9 cellular contexts compared by ENCODE assay signal in the genomic region with DNA sequence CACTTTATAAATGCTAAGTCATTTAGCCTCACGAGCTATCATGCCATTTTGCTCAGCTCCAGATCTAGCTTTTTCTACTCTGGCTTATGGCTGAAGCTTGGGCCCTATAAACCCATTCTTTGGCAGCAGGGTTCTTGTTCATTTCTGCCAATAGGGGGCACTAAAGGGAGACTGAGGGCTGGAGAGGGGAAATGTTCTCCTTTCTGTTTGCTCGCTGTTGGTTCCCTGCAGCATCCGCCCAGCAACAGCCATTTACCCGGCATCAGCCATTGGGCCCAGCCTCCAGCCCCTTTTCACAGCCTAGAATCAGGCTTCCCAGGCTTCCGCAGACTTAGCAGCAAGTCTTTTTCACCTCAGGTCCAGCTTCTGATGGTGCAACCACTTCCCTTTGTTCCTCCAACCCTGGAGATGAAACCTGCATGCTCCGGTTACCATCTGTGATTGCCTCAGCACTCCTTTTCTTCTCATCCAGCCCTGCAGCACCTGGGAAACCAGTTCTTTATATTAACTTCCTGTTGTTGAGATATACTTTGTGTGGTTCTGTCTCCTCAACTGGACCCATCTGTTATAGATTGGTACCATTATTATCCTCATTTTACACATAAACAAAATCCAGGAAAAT. TPM values are rescaled to one million over a fixed set of nuclear protein-coding genes. Genes with fewer than 3 reads are reported as not detected.
DNase-seq lines count a peak whose midpoint lies in the region; ATAC-seq, FAIRE-seq and TF ChIP-seq lines count a peak whose summit lies in the region.
"Had no signal": no experiment of that assay in that cellular context is flagged by ENCODE, and none has a peak within 500 bp of the region (broad histone marks: within the 10 kb centered on the region; RNA-seq: fewer than 3 reads in every experiment).

No MANE protein-coding gene starts in this region.

- H4K91ac ChIP-seq in IMR-90 (ENCODE audit: insufficient read depth, low read depth, low read length): no peak overlapping the region

- FAIRE-seq in astrocyte (lab: Jason Lieb, UNC): no peak
- FAIRE-seq in D721Med (lab: Jason Lieb, UNC): no peak

- no peaks in the 10 kb centered on the region for H3K9me1 ChIP-seq in IMR-90 (ENCODE audit: insufficient read depth, low read length)

- H2AK9ac ChIP-seq in IMR-90 (replicated peaks; ENCODE audit: low read depth, low read length, poor library complexity): no peak overlapping the region

- TF ChIP-seq RAD21 in IMR-90 (IDR thresholded peaks at IDR 0.05; ENCODE audit: low read length): peak; percentile 30; the same call in 1 of the 2 replicates

- CTCF ChIA-PET in IMR-90 (lab: Yijun Ruan, JAX): no interaction called here

- H3K4ac ChIP-seq in IMR-90 (ENCODE audit: low read depth, low read length): no peak overlapping the region
- H3K4ac ChIP-seq in mesendoderm (ENCODE audit: low read depth, low read length): no peak overlapping the region

- WGBS in IMR-90 (ENCODE audit: extremely low coverage in 2 of 2, insufficient read length in 1 of 2), 2 experiments: no CpG with 5 or more reads among the region's 6 CpGs
- WGBS in mesendoderm (ENCODE audit: extremely low coverage, insufficient coverage, low lambda C conversion rate): no CpG with 5 or more reads among the region's 6 CpGs

- no peak overlapping the region for H3K9ac ChIP-seq in IMR-90 (ENCODE audit: low read depth, low read length)
- no peak overlapping the region for H3K9ac ChIP-seq in astrocyte (ENCODE audit: low read length)
- no peak overlapping the region for H3K9ac ChIP-seq in mesendoderm (ENCODE audit: low read length)

- no peak overlapping the region for H3K18ac ChIP-seq in IMR-90 (ENCODE audit: low read depth, low read length)
- H3K18ac ChIP-seq in mesendoderm (ENCODE audit: low read length): no peak overlapping the region

- H2AK5ac ChIP-seq in IMR-90 (ENCODE audit: low read depth, low read length) (no peak overlapping the region), mesendoderm (ENCODE audit: low read length) (no peak overlapping the region)

- no peak overlapping the region for H3K56ac ChIP-seq in IMR-90 (ENCODE audit: extremely low read depth, insufficient read depth, low read length)
- H3K56ac ChIP-seq in mesendoderm (ENCODE audit: low read length): no peak overlapping the region

- BruUV-seq in IMR-90 (replicated peaks; lab: Mats Ljungman, UMichigan): no TSS peak

- DNase-seq in EL: peak; percentile 29
- no peak for DNase-seq in IMR-90
- no peak for DNase-seq in astrocyte (ENCODE audit: low read depth)
- peak; percentile 90 for DNase-seq in mesendoderm
- DNase-seq in COLO668 (lab: John Stamatoyannopoulos, UW; ENCODE audit: unreplicated experiment): no peak
- DNase-seq in activated T-cell treated with anti-CD3 and anti-CD28 coated beads for 4 hours: no peak
- no peak for DNase-seq in D721Med (ENCODE audit: insufficient read length, low spot score)
- DNase-seq: spleen had no signal

- H2BK5ac ChIP-seq in IMR-90 (ENCODE audit: low read depth, low read length, poor library complexity, severe bottlenecking) (no peak overlapping the region), mesendoderm (ENCODE audit: low read length) (no peak overlapping the region)

- peaks cover 2% of the 10 kb centered on the region for H3K9me3 Mint-ChIP-seq in astrocyte (ENCODE audit: unreplicated experiment)

- H3K27me3 ChIP-seq in IMR-90 (ENCODE audit: control insufficient read depth, insufficient read depth, low read length) (no peaks in the 10 kb centered on the region), astrocyte (ENCODE audit: insufficient read depth, low read length) (no peaks in the 10 kb centered on the region), mesendoderm (ENCODE audit: insufficient read depth, low read length, poor library complexity) (no peaks in the 10 kb centered on the region)

- H2AFZ ChIP-seq in IMR-90 (replicated peaks; ENCODE audit: low read length, poor library complexity) (no peak overlapping the region), astrocyte (ENCODE audit: low read depth, low read length) (no peak overlapping the region)

- no peak overlapping the region for H2BK20ac ChIP-seq in IMR-90 (ENCODE audit: low read depth, low read length)

- H3K27ac ChIP-seq in IMR-90 (ENCODE audit: insufficient read depth, low read length) (no peak overlapping the region), astrocyte (ENCODE audit: low read depth, low read length) (no peak overlapping the region), mesendoderm (ENCODE audit: low read depth, low read length) (no peak overlapping the region)
- H3K27ac ChIP-seq: spleen had no signal

- H3K23ac ChIP-seq in IMR-90 (ENCODE audit: low read depth, low read length): no peak overlapping the region
- no peak overlapping the region for H3K23ac ChIP-seq in mesendoderm (ENCODE audit: low read length)

- H3K79me1 ChIP-seq in IMR-90 (ENCODE audit: low read depth in 1 of 2, low read length in 2 of 2): no peaks in the 10 kb centered on the region
- no peaks in the 10 kb centered on the region for H3K79me1 ChIP-seq in mesendoderm (ENCODE audit: low read length)

- H3K9me3 ChIP-seq in IMR-90 (ENCODE audit: control insufficient read depth, insufficient read depth, low read length) (no peaks in the 10 kb centered on the region), astrocyte (ENCODE audit: insufficient read depth, low read depth, low read length) (no peaks in the 10 kb centered on the region)
- H3K9me3 ChIP-seq: spleen had no signal

- no peak; the same call in 1 of the 2 replicates for TF ChIP-seq CTCF in IMR-90 (conservative IDR thresholded peaks at IDR 0.05; ENCODE audit: low read depth, low read length)
- TF ChIP-seq CTCF in astrocyte (IDR thresholded peaks at IDR 0.05; ENCODE audit: insufficient read depth, low read depth, low read length): peak; percentile 22
- no peak for TF ChIP-seq CTCF in D721Med (IDR thresholded peaks at IDR 0.05; ENCODE audit: insufficient read depth, missing control alignments)

- H3K4me2 ChIP-seq in IMR-90 (ENCODE audit: low read depth, low read length): no peak overlapping the region
- no peak overlapping the region for H3K4me2 ChIP-seq in astrocyte (ENCODE audit: low read length)
- no peak overlapping the region for H3K4me2 ChIP-seq in mesendoderm (ENCODE audit: low read length)

- H4K20me1 ChIP-seq in IMR-90 (ENCODE audit: insufficient read depth, low read length) (no peaks in the 10 kb centered on the region), astrocyte (ENCODE audit: insufficient read depth, low read length) (no peaks in the 10 kb centered on the region)

- no peak overlapping the region for H3K27ac Mint-ChIP-seq in astrocyte (ENCODE audit: unreplicated experiment)

- TF ChIP-seq POLR2A in IMR-90 (IDR thresholded peaks at IDR 0.05; ENCODE audit: low read depth, low read length): no peak

- H3K36me3 ChIP-seq in IMR-90 (ENCODE audit: control insufficient read depth, insufficient read depth, low read length) (no peaks in the 10 kb centered on the region), astrocyte (ENCODE audit: insufficient read depth, low read length) (no peaks in the 10 kb centered on the region), mesendoderm (ENCODE audit: control insufficient read depth, insufficient read depth, low read length) (no peaks in the 10 kb centered on the region)
- H3K36me3 ChIP-seq: spleen had no signal

- H3K4me1 Mint-ChIP-seq in astrocyte (ENCODE audit: low read depth, unreplicated experiment): peaks cover 42% of the 10 kb centered on the region

- H2BK120ac ChIP-seq in IMR-90 (ENCODE audit: low read depth, low read length): no peak overlapping the region
- no peak overlapping the region for H2BK120ac ChIP-seq in mesendoderm (ENCODE audit: low read depth, low read length)

- no peaks in the 10 kb centered on the region for H3K27me3 Mint-ChIP-seq in astrocyte (ENCODE audit: low read depth, unreplicated experiment)

- H4K8ac ChIP-seq in IMR-90 (ENCODE audit: low read depth in 2 of 2, low read length in 2 of 2) (no peak overlapping the region), mesendoderm (ENCODE audit: low read depth, low read length) (no peak overlapping the region)

- in situ Hi-C loops in IMR-90 (cut with MboI; ENCODE audit: low sequenced_read_pairs): no loop called here

- intact Hi-C loops in IMR-90 (cut with micrococcal nuclease): loop anchor here (10.0 kb wide), 1 partner anchor 238 kb away; no protein-coding TSS in a partner anchor

- no peak overlapping the region for H2BK15ac ChIP-seq in IMR-90 (ENCODE audit: low read depth, low read length)
- H2BK15ac ChIP-seq in mesendoderm (replicated peaks; ENCODE audit: low read depth): no peak overlapping the region

- dilution Hi-C loops in IMR-90 (cut with HindIII; ENCODE audit: low sequenced_read_pairs, unreplicated experiment): no loop called here

- H3K4me1 ChIP-seq in IMR-90 (ENCODE audit: control insufficient read depth, insufficient read depth, low read length) (no peaks in the 10 kb centered on the region), astrocyte (ENCODE audit: insufficient read depth, low read length) (peaks cover 15% of the 10 kb centered on the region), mesendoderm (ENCODE audit: control insufficient read depth, low read depth, low read length) (no peaks in the 10 kb centered on the region)

- no peaks in the 10 kb centered on the region for H3K36me3 Mint-ChIP-seq in astrocyte (ENCODE audit: low read depth, unreplicated experiment)

- POLR2A ChIA-PET in IMR-90 (lab: Charles Lee; ENCODE audit: unreplicated experiment): no interaction called here

- peak overlapping the region; percentile 11 for H3K4me3 Mint-ChIP-seq in astrocyte (ENCODE audit: unreplicated experiment)

- no peak for ATAC-seq in IMR-90 (ENCODE audit: low read depth)
- no peak for ATAC-seq in HG03196 (IDR thresholded peaks at IDR 0.05; ENCODE audit: unreplicated experiment)

- H3K4me3 ChIP-seq in IMR-90 (ENCODE audit: insufficient read depth, low read depth, low read length) (no peak overlapping the region), astrocyte (ENCODE audit: insufficient read depth, low read depth, low read length) (no peak overlapping the region), mesendoderm (ENCODE audit: low read length) (no peak overlapping the region)
- H3K4me3 ChIP-seq: spleen had no signal

- H3K79me2 ChIP-seq in astrocyte (ENCODE audit: insufficient read depth, low read length) (no peaks in the 10 kb centered on the region), mesendoderm (ENCODE audit: control insufficient read depth, insufficient read depth, low read length) (no peaks in the 10 kb centered on the region)

- H3K14ac ChIP-seq in IMR-90 (replicated peaks; ENCODE audit: low read depth, low read length): no peak overlapping the region

- H4K5ac ChIP-seq in IMR-90 (ENCODE audit: low read depth, low read length) (no peak overlapping the region), mesendoderm (ENCODE audit: low read length) (no peak overlapping the region)

RNA-seq across cellular contexts. Expression of gene ME3, which starts 4.2 kb away (rescaled TPM):
- total RNA-seq in IMR-90 (2012; rRNA removed): 9.0 and 9.2 TPM in 2 replicates
- 7.8 and 10.1 TPM in 2 replicates for polyA plus RNA-seq in IMR-90 (2012; rRNA removed)
- 2.9 and 5.5 TPM in 2 replicates for polyA plus RNA-seq in IMR-90 (2012; cell fraction: cytosol; rRNA removed)
- 39.5 and 39.7 TPM in 2 replicates for polyA plus RNA-seq in IMR-90 (2012; cell fraction: nucleus; rRNA removed; ENCODE audit: low replicate concordance)
- total RNA-seq in astrocyte: 26.5 and 28.6 TPM in 2 replicates
- 1.3 TPM for polyA plus RNA-seq in mesendoderm (2013, experiment 1 of 2)
- polyA plus RNA-seq in mesendoderm (2013, experiment 2 of 2): 1.2 TPM

Comparison
In these comparisons a context has a peak if more than half of its experiments do, and no peak if none do; other contexts are left out.
1. DNase-seq: peak in EL (single experiment) and mesendoderm (single experiment); none in IMR-90 (single experiment), astrocyte (single experiment), COLO668 (single experiment), activated T-cell treated with anti-CD3 and anti-CD28 coated beads for 4 hours (single experiment) and D721Med (single experiment).